7 cellular contexts compared by ENCODE assay signal in genomic region chr6:65302655-65303054, GRCh38.
DNase-seq lines count a peak whose midpoint lies in the region; ATAC-seq and TF ChIP-seq lines count a peak whose summit lies in the region.
"Not testable (repeated sequence)": the region's sequence is repeated elsewhere in the genome, so short reads cannot be mapped to it uniquely, and the experiment has no call there.

No MANE protein-coding gene starts in this region.

- H3K4me1 Mint-ChIP-seq in naive thymus-derived CD4-positive, alpha-beta T cell, result not testable (repeated sequence)

- H3K36me3 Mint-ChIP-seq in naive thymus-derived CD4-positive, alpha-beta T cell, result not testable (repeated sequence)

- WGBS in heart right ventricle, 2 donors, result 58 to 63% methylated on average over 7 of the region's 10 CpGs

- not testable (repeated sequence) for DNase-seq in Right ventricle myocardium superior; heart right ventricle; left lung; lower lobe of right lung; naive thymus-derived CD4-positive, alpha-beta T cell; sciatic nerve (ENCODE audit: low spot score)

- ATAC-seq in SK-N-SH treated with all-trans-retinoic acid at 6 μM for 48 hours, result 0 out of 3 replicates have a peak, but pooled peaks have one; percentile 38
- ATAC-seq in Right ventricle myocardium superior (ENCODE audit: poor library complexity), result peak; percentile 46
- peak in 7 of 8 donors; percentile 33 to 69 (median 67) for ATAC-seq in heart right ventricle
- ATAC-seq in left lung, result peak; percentile 50
- ATAC-seq in lower lobe of right lung, result peak; percentile 50 to 65
- peak; percentile 45 for ATAC-seq in naive thymus-derived CD4-positive, alpha-beta T cell
- ATAC-seq in sciatic nerve, result peak; percentile 41

- POLR2A ChIA-PET in naive thymus-derived CD4-positive, alpha-beta T cell (lab: Charles Lee), result not testable (repeated sequence)

- H3K27ac Mint-ChIP-seq in naive thymus-derived CD4-positive, alpha-beta T cell, result not testable (repeated sequence)

- not testable (repeated sequence) for H3K27ac ChIP-seq in heart right ventricle; left lung; lower lobe of right lung; naive thymus-derived CD4-positive, alpha-beta T cell (ENCODE audit: low read depth, low read length)

- H3K27me3 Mint-ChIP-seq in naive thymus-derived CD4-positive, alpha-beta T cell, result not testable (repeated sequence)

- not testable (repeated sequence) for H3K36me3 ChIP-seq in heart right ventricle; left lung; lower lobe of right lung; naive thymus-derived CD4-positive, alpha-beta T cell (ENCODE audit: control insufficient read depth in 2 of 3, insufficient read depth in 3 of 3, low read length in 3 of 3)

- H3K4me3 ChIP-seq in heart right ventricle; left lung; lower lobe of right lung; naive thymus-derived CD4-positive, alpha-beta T cell (ENCODE audit: low read length): not testable (repeated sequence)

- intact Hi-C loops in Right ventricle myocardium superior (cut with DNase I); heart right ventricle (cut with DNase I); left lung (cut with DNase I); lower lobe of right lung (cut with DNase I); naive thymus-derived CD4-positive, alpha-beta T cell (cut with micrococcal nuclease); sciatic nerve (cut with DNase I): not testable (repeated sequence)

- H3K9me3 ChIP-seq in heart right ventricle; left lung; lower lobe of right lung; naive thymus-derived CD4-positive, alpha-beta T cell (ENCODE audit: control insufficient read depth in 2 of 3, low read length in 3 of 3): not testable (repeated sequence)

- not testable (repeated sequence) for H3K27me3 ChIP-seq in heart right ventricle; left lung; lower lobe of right lung (ENCODE audit: low read depth); naive thymus-derived CD4-positive, alpha-beta T cell (ENCODE audit: control insufficient read depth in 2 of 2, insufficient read depth in 2 of 2, low read length in 2 of 2)

- CTCF ChIA-PET in naive thymus-derived CD4-positive, alpha-beta T cell (lab: Charles Lee), result not testable (repeated sequence)

- not testable (repeated sequence) for H3K4me1 ChIP-seq in heart right ventricle; left lung; lower lobe of right lung; naive thymus-derived CD4-positive, alpha-beta T cell (ENCODE audit: control insufficient read depth in 2 of 2, insufficient read depth in 2 of 2, low read length in 2 of 2)

- H3K4me3 Mint-ChIP-seq in naive thymus-derived CD4-positive, alpha-beta T cell, result not testable (repeated sequence)

- H3K9me3 Mint-ChIP-seq in naive thymus-derived CD4-positive, alpha-beta T cell, result peaks cover 0 to 10% (median 0%) of the 10 kb centered on the region in 11 donors

- TF ChIP-seq CTCF in heart right ventricle (IDR thresholded peaks at IDR 0.05); left lung (IDR thresholded peaks at IDR 0.05); lower lobe of right lung (IDR thresholded peaks at IDR 0.05): not testable (repeated sequence)
